Comparison of ENCODE assay signal across 10 cellular contexts in genomic region chr7:47326808-47327207, GRCh38.
DNase-seq lines count a peak whose midpoint lies in the region; ATAC-seq and TF ChIP-seq lines count a peak whose summit lies in the region.
"Had no signal": no experiment of that assay in that cellular context is flagged by ENCODE, and none has a peak within 500 bp of the region (broad histone marks: within the 10 kb centered on the region; RNA-seq: fewer than 3 reads in every experiment).

No MANE protein-coding gene starts in this region.

- peak overlapping the region; percentile 53 for H3K4me3 ChIP-seq in fibroblast of pulmonary artery (replicated peaks; ENCODE audit: low read depth, low read length)
- H3K4me3 ChIP-seq in mucosa of descending colon: no peak overlapping the region
- H3K4me3 ChIP-seq in tibial nerve: peak overlapping the region; percentile 26 to 52 (median 32)

- intact Hi-C loops in mucosa of descending colon (cut with DNase I, micrococcal nuclease): no loop called here

- H3K9me3 ChIP-seq in mucosa of descending colon (no peaks in the 10 kb centered on the region), tibial nerve (no peaks in the 10 kb centered on the region)

- peak in 1 of 2 donors; percentile 18 for TF ChIP-seq EP300 in tibial nerve (IDR thresholded peaks at IDR 0.05)

- no peak for TF ChIP-seq POLR2A in tibial nerve (IDR thresholded peaks at IDR 0.05)

- H3K27ac ChIP-seq in tibial nerve: peak overlapping the region; percentile 81 to 96 (median 90)

- H3K4me1 ChIP-seq in mucosa of descending colon (ENCODE audit: low read depth) (peaks cover 24% of the 10 kb centered on the region), tibial nerve (peaks cover 6 to 88% (median 47%) of the 10 kb centered on the region in 4 donors)

- DNase-seq in SK-N-DZ (ENCODE audit: low spot score) (peak; percentile 12), fibroblast of pulmonary artery (ENCODE audit: low read depth) (peak; percentile 87), mucosa of descending colon (peak in 1 of 3 donors; percentile 29), tibial nerve (ENCODE audit: low spot score in 2 of 2) (peak in 1 of 2 donors; percentile 40), NCI-H1105 (lab: John Stamatoyannopoulos, UW) (no peak), LoVo (ENCODE audit: low spot score) (no peak), NCI-H510A treated with DMSO at 0.1 percent for 48 hours (lab: John Stamatoyannopoulos, UW) (no peak)
- DNase-seq: KG1; stimulated activated CD4-positive, alpha-beta T cell treated with anti-CD3 and anti-CD28 coated beads, Interleukin-2, amount 100 ng/mL, for 24 hours had no signal

- H3K36me3 ChIP-seq in mucosa of descending colon (ENCODE audit: low read depth) (no peaks in the 10 kb centered on the region), tibial nerve (no peaks in the 10 kb centered on the region)

- ATAC-seq in mucosa of descending colon (peak; percentile 30), GM18502 (IDR thresholded peaks at IDR 0.05; ENCODE audit: poor library complexity, unreplicated experiment) (no peak)

- TF ChIP-seq CTCF in fibroblast of pulmonary artery (IDR thresholded peaks at IDR 0.05; ENCODE audit: low read length, missing control alignments) (no peak), mucosa of descending colon (IDR thresholded peaks at IDR 0.05) (no peak), tibial nerve (IDR thresholded peaks at IDR 0.05) (no peak)

- WGBS in tibial nerve, 2 donors: 6 to 43% methylated on average over 8 of the region's 8 CpGs

- H3K27me3 ChIP-seq in tibial nerve: no peaks in the 10 kb centered on the region

Comparison
In these comparisons a context has a peak if more than half of its experiments do, and no peak if none do; other contexts are left out.
1. DNase-seq: peak in SK-N-DZ (single experiment) and fibroblast of pulmonary artery (single experiment); none in NCI-H1105 (single experiment), LoVo (single experiment) and NCI-H510A treated with DMSO at 0.1 percent for 48 hours (single experiment).